In genomic region chr7:19538036-19538435, GRCh38 we compare ENCODE assay signal across 16 cellular contexts.
DNase-seq lines count a peak whose midpoint lies in the region; ATAC-seq and TF ChIP-seq lines count a peak whose summit lies in the region.
"Had no signal": no experiment of that assay in that cellular context is flagged by ENCODE, and none has a peak within 500 bp of the region (broad histone marks: within the 10 kb centered on the region; RNA-seq: fewer than 3 reads in every experiment).

No MANE protein-coding gene starts in this region.

- 0 out of 2 replicates have a peak overlapping the region, but pooled peaks have one; percentile 13 for H2AFZ ChIP-seq in GM23248
- H2AFZ ChIP-seq in neuron (ENCODE audit: low read depth, low read length): peak overlapping the region; percentile 23

- H3K9me3 ChIP-seq in GM23248 (ENCODE audit: low read depth): no peaks in the 10 kb centered on the region
- no peaks in the 10 kb centered on the region for H3K9me3 ChIP-seq in endodermal cell (ENCODE audit: control insufficient read depth, low read length)
- H3K9me3 ChIP-seq in neuron (ENCODE audit: low read length): no peaks in the 10 kb centered on the region
- no peaks in the 10 kb centered on the region for H3K9me3 ChIP-seq in tibial artery

- intact Hi-C loops in activated CD4-positive, alpha-beta memory T cell treated with anti-CD3 and anti-CD28 coated beads for 36 hours (cut with micrococcal nuclease): no loop called here
- intact Hi-C loops in tibial artery (cut with DNase I; ENCODE audit: low total_unique reads): no loop called here

- H3K27ac Mint-ChIP-seq in endodermal cell: no peak overlapping the region
- H3K27ac Mint-ChIP-seq in activated CD4-positive, alpha-beta memory T cell treated with anti-CD3 and anti-CD28 coated beads for 36 hours: no peak overlapping the region
- H3K27ac Mint-ChIP-seq: activated T-helper 1 cell treated with anti-CD3 and anti-CD28 coated beads, Interleukin-12 subunit alpha, Interleukin-12 subunit beta, Interleukin-2, Interleukin-4 antibody, amounts not matched to agents 30 ng/mL and 10 ng/mL and 1 ng/mL, durations not matched to agents 14 hours and 24 hours and 36 hours; IgD-negative memory B cell; type B pancreatic cell had no signal

- peaks cover 3% of the 10 kb centered on the region for H3K9me3 Mint-ChIP-seq in endodermal cell
- peaks cover 22% of the 10 kb centered on the region for H3K9me3 Mint-ChIP-seq in activated CD4-positive, alpha-beta memory T cell treated with anti-CD3 and anti-CD28 coated beads for 36 hours
- H3K9me3 Mint-ChIP-seq: type B pancreatic cell had no signal

- in situ Hi-C loops in GM23248 (cut with MboI): no loop called here

- DNase-seq in GM23248: peak; percentile 20
- DNase-seq in NCI-H69 (lab: John Stamatoyannopoulos, UW): peak; percentile 58
- no peak for DNase-seq in endodermal cell
- no peak for DNase-seq in activated CD4-positive, alpha-beta memory T cell treated with anti-CD3 and anti-CD28 coated beads for 36 hours
- no peak for DNase-seq in NCI-H510A (lab: John Stamatoyannopoulos, UW)
- no peak for DNase-seq in tibial artery
- DNase-seq: NCI-H2227 treated with DMSO at 0.1 percent for 48 hours, right cardiac atrium, SIG-M5 had no signal

- POLR2A ChIA-PET in activated CD4-positive, alpha-beta memory T cell treated with anti-CD3 and anti-CD28 coated beads for 36 hours (lab: Charles Lee): no interaction called here

- H3F3A ChIP-seq in GM23248 (ENCODE audit: insufficient read depth): no peaks in the 10 kb centered on the region

- no peaks in the 10 kb centered on the region for H3K27me3 Mint-ChIP-seq in endodermal cell (ENCODE audit: insufficient read depth)
- no peaks in the 10 kb centered on the region for H3K27me3 Mint-ChIP-seq in activated CD4-positive, alpha-beta memory T cell treated with anti-CD3 and anti-CD28 coated beads for 36 hours
- H3K27me3 Mint-ChIP-seq: type B pancreatic cell had no signal

- CTCF ChIA-PET in activated CD4-positive, alpha-beta memory T cell treated with anti-CD3 and anti-CD28 coated beads for 36 hours (lab: Charles Lee): no interaction called here

- no peak for ATAC-seq in GM18868 (IDR thresholded peaks at IDR 0.05; ENCODE audit: unreplicated experiment)

- H3K9me2 ChIP-seq in GM23248 (ENCODE audit: insufficient read depth): no peaks in the 10 kb centered on the region

- no peaks in the 10 kb centered on the region for H3K27me3 ChIP-seq in GM23248 (replicated peaks; ENCODE audit: insufficient read depth)
- no peaks in the 10 kb centered on the region for H3K27me3 ChIP-seq in endodermal cell (ENCODE audit: control insufficient read depth, insufficient read depth, low read length, poor library complexity, severe bottlenecking)
- no peaks in the 10 kb centered on the region for H3K27me3 ChIP-seq in neuron (ENCODE audit: insufficient read depth, low read length)
- no peaks in the 10 kb centered on the region for H3K27me3 ChIP-seq in tibial artery
- H3K27me3 ChIP-seq: cardiac muscle cell had no signal

- H3K9ac ChIP-seq in GM23248 (no peak overlapping the region), endodermal cell (ENCODE audit: extremely low read depth, low read length, poor library complexity, severe bottlenecking) (no peak overlapping the region)

- H3K27ac ChIP-seq in GM23248: no peak overlapping the region
- peak overlapping the region; percentile 64 for H3K27ac ChIP-seq in endodermal cell (ENCODE audit: low read depth, low read length)
- no peak overlapping the region for H3K27ac ChIP-seq in tibial artery
- H3K27ac ChIP-seq: C4-2B, cardiac muscle cell had no signal

- WGBS in GM23248 (ENCODE audit: low coverage in 1 of 2, low lambda C conversion rate in 2 of 2, missing lambda C conversion rate in 2 of 2), 2 experiments: 10 to 11% methylated on average over 2 of the region's 2 CpGs
- WGBS in endodermal cell (ENCODE audit: insufficient coverage in 1 of 2, insufficient read length in 1 of 2), 2 experiments: 71 to 87% methylated on average over 2 of the region's 2 CpGs

- H3K36me3 ChIP-seq in GM23248 (ENCODE audit: low read depth) (no peaks in the 10 kb centered on the region), endodermal cell (ENCODE audit: control insufficient read depth, insufficient read depth, low read length) (no peaks in the 10 kb centered on the region), neuron (ENCODE audit: insufficient read depth, low read length) (no peaks in the 10 kb centered on the region), tibial artery (no peaks in the 10 kb centered on the region)
- H3K36me3 ChIP-seq: cardiac muscle cell had no signal

- H3K4me3 ChIP-seq in GM23248 (peak overlapping the region; percentile 25; the same call in 1 of the 2 replicates), endodermal cell (ENCODE audit: low read length) (no peak overlapping the region), neuron (ENCODE audit: low read length) (no peak overlapping the region), tibial artery (no peak overlapping the region)
- H3K4me3 ChIP-seq: cardiac muscle cell had no signal

- H3K4me1 Mint-ChIP-seq in endodermal cell: no peaks in the 10 kb centered on the region
- H3K4me1 Mint-ChIP-seq in activated CD4-positive, alpha-beta memory T cell treated with anti-CD3 and anti-CD28 coated beads for 36 hours (ENCODE audit: low read depth): no peaks in the 10 kb centered on the region
- H3K4me1 Mint-ChIP-seq: IgD-negative memory B cell had no signal

- no peaks in the 10 kb centered on the region for H4K20me1 ChIP-seq in GM23248 (ENCODE audit: insufficient read depth)

- TF ChIP-seq CTCF in endodermal cell (conservative IDR thresholded peaks at IDR 0.05): no peak
- TF ChIP-seq CTCF in tibial artery (IDR thresholded peaks at IDR 0.05): no peak

- H3K4me3 Mint-ChIP-seq in endodermal cell: no peak overlapping the region
- H3K4me3 Mint-ChIP-seq in activated CD4-positive, alpha-beta memory T cell treated with anti-CD3 and anti-CD28 coated beads for 36 hours: no peak overlapping the region
- H3K4me3 Mint-ChIP-seq: activated T-helper 1 cell treated with anti-CD3 and anti-CD28 coated beads, Interleukin-12 subunit alpha, Interleukin-12 subunit beta, Interleukin-2, Interleukin-4 antibody, amounts not matched to agents 30 ng/mL and 10 ng/mL and 1 ng/mL, durations not matched to agents 14 hours and 24 hours and 36 hours; IgD-negative memory B cell; type B pancreatic cell had no signal

- H3K4me1 ChIP-seq in GM23248 (ENCODE audit: insufficient read depth): no peaks in the 10 kb centered on the region
- H3K4me1 ChIP-seq in endodermal cell (ENCODE audit: control insufficient read depth, insufficient read depth, low read length): no peaks in the 10 kb centered on the region
- H3K4me1 ChIP-seq in neuron (ENCODE audit: insufficient read depth, low read length): peaks cover 12% of the 10 kb centered on the region
- no peaks in the 10 kb centered on the region for H3K4me1 ChIP-seq in tibial artery

- H3K36me3 Mint-ChIP-seq in endodermal cell (ENCODE audit: low read depth): no peaks in the 10 kb centered on the region
- H3K36me3 Mint-ChIP-seq in activated CD4-positive, alpha-beta memory T cell treated with anti-CD3 and anti-CD28 coated beads for 36 hours: no peaks in the 10 kb centered on the region
- H3K36me3 Mint-ChIP-seq: IgD-negative memory B cell, type B pancreatic cell had no signal

- H3K79me2 ChIP-seq in GM23248 (ENCODE audit: insufficient read depth): no peaks in the 10 kb centered on the region

- peak overlapping the region; percentile 20 for H3K4me2 ChIP-seq in GM23248 (ENCODE audit: unreplicated experiment)

Comparison
In these comparisons a context has a peak if more than half of its experiments do, and no peak if none do; other contexts are left out.
1. DNase-seq: peak in GM23248 (single experiment) and NCI-H69 (single experiment); none in endodermal cell (single experiment), activated CD4-positive, alpha-beta memory T cell treated with anti-CD3 and anti-CD28 coated beads for 36 hours (single experiment), NCI-H510A (single experiment) and tibial artery (0 of 2).